Comparison of ENCODE assay signal across 21 cellular contexts in genomic region chr15:93880358-93880757, GRCh38.
"Had no signal": no experiment of that assay in that cellular context is flagged by ENCODE, and none has a peak within 500 bp of the region (broad histone marks: within the 10 kb centered on the region; RNA-seq: fewer than 3 reads in every experiment).

No MANE protein-coding gene starts in this region.

- H3K4me1 ChIP-seq: SJCRH30 had no signal

- DNase-seq: IMR-90, Karpas-422, KG1, MG63, NCI-H1092, NCI-H1105 treated with DMSO at 0.1 percent for 48 hours, NCI-H1417 treated with DMSO at 0.1 percent for 48 hours, NCI-H146, NCI-H1694 treated with DMSO at 0.1 percent for 48 hours, NCI-H1930, NCI-H2081, NCI-H2107, NCI-H2227 treated with DMSO at 0.1 percent for 48 hours, NCI-H524, NCI-H526 treated with DMSO at 0.1 percent for 48 hours, NCI-H748 treated with DMSO at 0.1 percent for 48 hours, RPMI8226, SHP77 treated with DMSO at 0.1 percent for 48 hours, SJCRH30 had no signal

- H3K4me3 ChIP-seq: MG63, SJCRH30 had no signal

- H3K9me3 ChIP-seq: SJCRH30 had no signal

- H3K27ac ChIP-seq: SJCRH30 had no signal

- ATAC-seq: HepG2, SK-N-SH treated with all-trans-retinoic acid at 6 μM for 48 hours had no signal

- H3K27me3 ChIP-seq: MG63, SJCRH30 had no signal

- H3K36me3 ChIP-seq: MG63, SJCRH30 had no signal
